In genomic region chr11:125561924-125562323, GRCh38 we compare ENCODE assay signal across 2 cellular contexts.
A peak's percentile ranks its signal among the peaks of the same experiment; 100 is the strongest.
TF ChIP-seq lines count a peak whose summit lies in the region.

No MANE protein-coding gene starts in this region.

TF ChIP-seq in HepG2, 621 proteins besides CTCF, POLR2A, EP300 and RAD21:
- TF ChIP-seq ZNF746 (CRISPR knock-in tag; IDR thresholded peaks at IDR 0.05), result no peak
- TF ChIP-seq MBD4 (IDR thresholded peaks at IDR 0.05; ENCODE audit: borderline replicate concordance, low read length), result no peak
- TF ChIP-seq ZNF160 (CRISPR knock-in tag; IDR thresholded peaks at IDR 0.05), result no peak
- TF ChIP-seq ZNF619 (CRISPR knock-in tag; IDR thresholded peaks at IDR 0.05), result no peak
- TF ChIP-seq ZFP82 (CRISPR knock-in tag; IDR thresholded peaks at IDR 0.05; ENCODE audit: borderline replicate concordance), result no peak

TF ChIP-seq in K562, 482 proteins besides CTCF, POLR2A, EP300 and RAD21 (continues in another document):
- TF ChIP-seq PTRF (tag; IDR thresholded peaks at IDR 0.05), result peak; percentile 87
- peak in 1 of 2 experiments; percentile 44; a peak in 1 of 4 replicates for TF ChIP-seq TEAD1 (CRISPR knock-in tag; IDR thresholded peaks at IDR 0.05)
- no peak for TF ChIP-seq SMARCA4 (IDR thresholded peaks at IDR 0.05)
- no peak for TF ChIP-seq ESRRB (CRISPR knock-in tag; IDR thresholded peaks at IDR 0.05; ENCODE audit: borderline replicate concordance)
- peak; percentile 55; the same call in 1 of the 2 replicates for TF ChIP-seq BACH1 (tag; IDR thresholded peaks at IDR 0.05)
- no peak for TF ChIP-seq SMAD1 (IDR thresholded peaks at IDR 0.05; ENCODE audit: low read depth, low read length, partially characterized antibody)
- TF ChIP-seq SMAD4 (CRISPR knock-in tag; conservative IDR thresholded peaks at IDR 0.05), result peak; percentile 73
- TF ChIP-seq ZNF3 (CRISPR knock-in tag; IDR thresholded peaks at IDR 0.05), result no peak
- TF ChIP-seq ZNF592 (IDR thresholded peaks at IDR 0.05), result peak; percentile 98
- 0 out of 2 replicates have a peak, but pooled peaks have one; percentile 45 for TF ChIP-seq ZNF395 (CRISPR knock-in tag; IDR thresholded peaks at IDR 0.05)
- 0 out of 2 replicates have a peak, but pooled peaks have one; percentile 38 for TF ChIP-seq TAF7 (tag; IDR thresholded peaks at IDR 0.05)
- peak; percentile 74; the same call in 1 of the 2 replicates for TF ChIP-seq ZNF175 (CRISPR knock-in tag; IDR thresholded peaks at IDR 0.05; ENCODE audit: low read depth)
- TF ChIP-seq PHF8 (IDR thresholded peaks at IDR 0.05; ENCODE audit: borderline replicate concordance, low read length), result no peak
- TF ChIP-seq ZNF586 (CRISPR knock-in tag; conservative IDR thresholded peaks at IDR 0.05), result no peak
- no peak for TF ChIP-seq CEBPZ (IDR thresholded peaks at IDR 0.05; ENCODE audit: borderline replicate concordance, low read depth, low read length)
- TF ChIP-seq, protein P1, sequence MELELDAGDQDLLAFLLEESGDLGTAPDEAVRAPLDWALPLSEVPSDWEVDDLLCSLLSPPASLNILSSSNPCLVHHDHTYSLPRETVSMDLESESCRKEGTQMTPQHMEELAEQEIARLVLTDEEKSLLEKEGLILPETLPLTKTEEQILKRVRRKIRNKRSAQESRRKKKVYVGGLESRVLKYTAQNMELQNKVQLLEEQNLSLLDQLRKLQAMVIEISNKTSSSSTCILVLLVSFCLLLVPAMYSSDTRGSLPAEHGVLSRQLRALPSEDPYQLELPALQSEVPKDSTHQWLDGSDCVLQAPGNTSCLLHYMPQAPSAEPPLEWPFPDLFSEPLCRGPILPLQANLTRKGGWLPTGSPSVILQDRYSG (tag; conservative IDR thresholded peaks at IDR 0.05; ENCODE audit: low read depth), result peak; percentile 88
- TF ChIP-seq DMBX1 (CRISPR knock-in tag; IDR thresholded peaks at IDR 0.05; ENCODE audit: borderline replicate concordance), result peak; percentile 93
- peak; percentile 74; the same call in 1 of the 2 replicates for TF ChIP-seq ZNF41 (CRISPR knock-in tag; conservative IDR thresholded peaks at IDR 0.05)
- no peak for TF ChIP-seq FIP1L1 (IDR thresholded peaks at IDR 0.05; ENCODE audit: low read depth, low read length, poor library complexity, severe bottlenecking)
- TF ChIP-seq ETV1 (tag; conservative IDR thresholded peaks at IDR 0.05; ENCODE audit: low read depth), result 0 out of 2 replicates have a peak, but pooled peaks have one; percentile 12
- TF ChIP-seq CXXC5 (CRISPR knock-in tag; IDR thresholded peaks at IDR 0.05), result peak; percentile 58
- no peak for TF ChIP-seq ZNF133 (CRISPR knock-in tag; IDR thresholded peaks at IDR 0.05)
- TF ChIP-seq ZNF584 (CRISPR knock-in tag; IDR thresholded peaks at IDR 0.05; ENCODE audit: low read depth), result no peak
- TF ChIP-seq, protein P2, sequence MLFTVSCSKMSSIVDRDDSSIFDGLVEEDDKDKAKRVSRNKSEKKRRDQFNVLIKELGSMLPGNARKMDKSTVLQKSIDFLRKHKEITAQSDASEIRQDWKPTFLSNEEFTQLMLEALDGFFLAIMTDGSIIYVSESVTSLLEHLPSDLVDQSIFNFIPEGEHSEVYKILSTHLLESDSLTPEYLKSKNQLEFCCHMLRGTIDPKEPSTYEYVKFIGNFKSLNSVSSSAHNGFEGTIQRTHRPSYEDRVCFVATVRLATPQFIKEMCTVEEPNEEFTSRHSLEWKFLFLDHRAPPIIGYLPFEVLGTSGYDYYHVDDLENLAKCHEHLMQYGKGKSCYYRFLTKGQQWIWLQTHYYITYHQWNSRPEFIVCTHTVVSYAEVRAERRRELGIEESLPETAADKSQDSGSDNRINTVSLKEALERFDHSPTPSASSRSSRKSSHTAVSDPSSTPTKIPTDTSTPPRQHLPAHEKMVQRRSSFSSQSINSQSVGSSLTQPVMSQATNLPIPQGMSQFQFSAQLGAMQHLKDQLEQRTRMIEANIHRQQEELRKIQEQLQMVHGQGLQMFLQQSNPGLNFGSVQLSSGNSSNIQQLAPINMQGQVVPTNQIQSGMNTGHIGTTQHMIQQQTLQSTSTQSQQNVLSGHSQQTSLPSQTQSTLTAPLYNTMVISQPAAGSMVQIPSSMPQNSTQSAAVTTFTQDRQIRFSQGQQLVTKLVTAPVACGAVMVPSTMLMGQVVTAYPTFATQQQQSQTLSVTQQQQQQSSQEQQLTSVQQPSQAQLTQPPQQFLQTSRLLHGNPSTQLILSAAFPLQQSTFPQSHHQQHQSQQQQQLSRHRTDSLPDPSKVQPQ (CRISPR knock-in tag; IDR thresholded peaks at IDR 0.05; ENCODE audit: borderline replicate concordance), result no peak
- no peak for TF ChIP-seq ZNF445 (CRISPR knock-in tag; IDR thresholded peaks at IDR 0.05; ENCODE audit: low read depth)
- TF ChIP-seq, protein P3, sequence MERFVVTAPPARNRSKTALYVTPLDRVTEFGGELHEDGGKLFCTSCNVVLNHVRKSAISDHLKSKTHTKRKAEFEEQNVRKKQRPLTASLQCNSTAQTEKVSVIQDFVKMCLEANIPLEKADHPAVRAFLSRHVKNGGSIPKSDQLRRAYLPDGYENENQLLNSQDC (CRISPR knock-in tag; IDR thresholded peaks at IDR 0.05), result no peak
- TF ChIP-seq, protein P4, sequence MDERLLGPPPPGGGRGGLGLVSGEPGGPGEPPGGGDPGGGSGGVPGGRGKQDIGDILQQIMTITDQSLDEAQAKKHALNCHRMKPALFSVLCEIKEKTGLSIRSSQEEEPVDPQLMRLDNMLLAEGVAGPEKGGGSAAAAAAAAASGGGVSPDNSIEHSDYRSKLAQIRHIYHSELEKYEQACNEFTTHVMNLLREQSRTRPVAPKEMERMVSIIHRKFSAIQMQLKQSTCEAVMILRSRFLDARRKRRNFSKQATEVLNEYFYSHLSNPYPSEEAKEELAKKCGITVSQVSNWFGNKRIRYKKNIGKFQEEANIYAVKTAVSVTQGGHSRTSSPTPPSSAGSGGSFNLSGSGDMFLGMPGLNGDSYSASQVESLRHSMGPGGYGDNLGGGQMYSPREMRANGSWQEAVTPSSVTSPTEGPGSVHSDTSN (CRISPR knock-in tag; IDR thresholded peaks at IDR 0.05; ENCODE audit: low read depth), result no peak
- TF ChIP-seq, protein P4 (tag; conservative IDR thresholded peaks at IDR 0.05; ENCODE audit: low read depth), result 0 out of 2 replicates have a peak, but pooled peaks have one; percentile 20
- TF ChIP-seq ZNF239 (CRISPR knock-in tag; IDR thresholded peaks at IDR 0.05), result peak; percentile 54; the same call in 1 of the 2 replicates
- peak; percentile 37; the same call in 1 of the 2 replicates for TF ChIP-seq ZNF589 (CRISPR knock-in tag; IDR thresholded peaks at IDR 0.05; ENCODE audit: low read depth)
- no peak for TF ChIP-seq BCLAF1 (IDR thresholded peaks at IDR 0.05; ENCODE audit: borderline replicate concordance in 1 of 2, control insufficient read depth in 1 of 2, low read depth in 2 of 2, low read length in 1 of 2)
- TF ChIP-seq ZNF507 (tag; conservative IDR thresholded peaks at IDR 0.05), result peak; percentile 28; the same call in 1 of the 2 replicates
- TF ChIP-seq, protein P5, sequence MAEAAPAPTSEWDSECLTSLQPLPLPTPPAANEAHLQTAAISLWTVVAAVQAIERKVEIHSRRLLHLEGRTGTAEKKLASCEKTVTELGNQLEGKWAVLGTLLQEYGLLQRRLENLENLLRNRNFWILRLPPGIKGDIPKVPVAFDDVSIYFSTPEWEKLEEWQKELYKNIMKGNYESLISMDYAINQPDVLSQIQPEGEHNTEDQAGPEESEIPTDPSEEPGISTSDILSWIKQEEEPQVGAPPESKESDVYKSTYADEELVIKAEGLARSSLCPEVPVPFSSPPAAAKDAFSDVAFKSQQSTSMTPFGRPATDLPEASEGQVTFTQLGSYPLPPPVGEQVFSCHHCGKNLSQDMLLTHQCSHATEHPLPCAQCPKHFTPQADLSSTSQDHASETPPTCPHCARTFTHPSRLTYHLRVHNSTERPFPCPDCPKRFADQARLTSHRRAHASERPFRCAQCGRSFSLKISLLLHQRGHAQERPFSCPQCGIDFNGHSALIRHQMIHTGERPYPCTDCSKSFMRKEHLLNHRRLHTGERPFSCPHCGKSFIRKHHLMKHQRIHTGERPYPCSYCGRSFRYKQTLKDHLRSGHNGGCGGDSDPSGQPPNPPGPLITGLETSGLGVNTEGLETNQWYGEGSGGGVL (CRISPR knock-in tag; IDR thresholded peaks at IDR 0.05), result 0 out of 2 replicates have a peak, but pooled peaks have one; percentile 49
- peak; percentile 81 for TF ChIP-seq ILK (tag; IDR thresholded peaks at IDR 0.05; ENCODE audit: borderline replicate concordance, low read depth)
- TF ChIP-seq GTF2A2 (tag; IDR thresholded peaks at IDR 0.05), result peak; percentile 88
